ENCODE assay signal across 13 cellular contexts in the genomic region with DNA sequence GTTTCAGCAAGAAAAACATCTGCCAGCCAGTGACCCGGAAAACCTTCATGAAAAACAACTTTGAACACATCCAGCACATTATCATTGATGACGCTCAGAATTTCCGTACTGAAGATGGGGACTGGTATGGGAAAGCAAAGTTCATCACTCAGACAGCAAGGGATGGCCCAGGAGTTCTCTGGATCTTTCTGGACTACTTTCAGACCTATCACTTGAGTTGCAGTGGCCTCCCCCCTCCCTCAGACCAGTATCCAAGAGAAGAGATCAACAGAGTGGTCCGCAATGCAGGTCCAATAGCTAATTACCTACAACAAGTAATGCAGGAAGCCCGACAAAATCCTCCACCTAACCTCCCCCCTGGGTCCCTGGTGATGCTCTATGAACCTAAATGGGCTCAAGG.
"Had no signal": no experiment of that assay in that cellular context is flagged by ENCODE, and none has a peak within 500 bp of the region (broad histone marks: within the 10 kb centered on the region; RNA-seq: fewer than 3 reads in every experiment).

No MANE protein-coding gene starts in this region.

- H3K9me3 ChIP-seq: gastroesophageal sphincter, heart right ventricle, tibial artery, uterus had no signal

- H3K4me3 Mint-ChIP-seq: stimulated activated naive B cell treated with anti-CD40 and anti-IgM and Interleukin-4, amounts not matched to agents 10 μg/mL and 1 μg/mL and 100 μg/mL, for 72 hours had no signal

- H3K27me3 ChIP-seq: gastroesophageal sphincter, heart right ventricle, tibial artery, uterus had no signal

- H3K27ac Mint-ChIP-seq: stimulated activated naive B cell treated with anti-CD40 and anti-IgM and Interleukin-4, amounts not matched to agents 10 μg/mL and 1 μg/mL and 100 μg/mL, for 72 hours had no signal

- H3K9me3 Mint-ChIP-seq: stimulated activated naive B cell treated with anti-CD40 and anti-IgM and Interleukin-4, amounts not matched to agents 10 μg/mL and 1 μg/mL and 100 μg/mL, for 72 hours had no signal

- DNase-seq: activated CD4-positive, CD25-positive, alpha-beta regulatory T cell treated with anti-CD3 and anti-CD28 coated beads, Interleukin-2, amount 50 U/mL, for 72 hours; activated CD8-positive, alpha-beta memory T cell treated with anti-CD3 and anti-CD28 coated beads for 24 hours; activated effector memory CD4-positive, alpha-beta T cell treated with Interleukin-2 at 50 U/mL for 16 hours; dermis blood vessel endothelial cell; heart right ventricle; mammary epithelial cell; posterior cingulate gyrus; stimulated activated CD4-positive, alpha-beta T cell treated with anti-CD3 and anti-CD28 coated beads, Interleukin-2, amount 100 ng/mL, for 48 hours; stimulated activated naive B cell treated with anti-CD40 and anti-IgM and Interleukin-4, amounts not matched to agents 10 μg/mL and 1 μg/mL and 100 μg/mL, for 72 hours; tibial artery; uterus had no signal

- ATAC-seq: gastroesophageal sphincter; heart right ventricle; left lobe of liver; stimulated activated naive B cell treated with anti-CD40 and anti-IgM and Interleukin-4, amounts not matched to agents 10 μg/mL and 1 μg/mL and 100 μg/mL, for 72 hours had no signal

- H3K27me3 Mint-ChIP-seq: stimulated activated naive B cell treated with anti-CD40 and anti-IgM and Interleukin-4, amounts not matched to agents 10 μg/mL and 1 μg/mL and 100 μg/mL, for 72 hours had no signal

- H3K4me3 ChIP-seq: gastroesophageal sphincter, heart right ventricle, tibial artery, uterus had no signal

- H3K4me1 ChIP-seq: gastroesophageal sphincter, uterus had no signal

- H3K36me3 ChIP-seq: uterus had no signal

- H3K27ac ChIP-seq: gastroesophageal sphincter, heart right ventricle, tibial artery, uterus had no signal
